Comparison of ENCODE assay signal across 1 cellular context in genomic region chr12:64404470-64405446, GRCh38.
TF ChIP-seq lines count a peak whose summit lies in the region.

No MANE protein-coding gene starts in this region.

TF ChIP-seq in HepG2, 621 proteins besides CTCF, POLR2A, EP300 and RAD21 (continued from another document and continues in another):
- TF ChIP-seq ZNF280B (CRISPR knock-in tag; IDR thresholded peaks at IDR 0.05; ENCODE audit: borderline replicate concordance) (no peak; the same call in 1 of the 2 replicates), SOX13 (IDR thresholded peaks at IDR 0.05) (no peak), SOX13 (CRISPR knock-in tag; conservative IDR thresholded peaks at IDR 0.05 in 1 of 2, IDR thresholded peaks at IDR 0.05 in 1 of 2) (peak in 1 of 2 experiments; percentile 20; a peak in 1 of 4 replicates), ZFP41 (CRISPR knock-in tag; IDR thresholded peaks at IDR 0.05; ENCODE audit: borderline replicate concordance) (no peak), ZNF770 (CRISPR knock-in tag; IDR thresholded peaks at IDR 0.05) (0 out of 2 replicates have a peak, but pooled peaks have one; percentile 27), NFE2L2 (IDR thresholded peaks at IDR 0.05; ENCODE audit: low read length) (no peak), YY1 (IDR thresholded peaks at IDR 0.05; ENCODE audit: insufficient read depth, insufficient replicate concordance, low read depth, low read length) (no peak), FOXP4 (CRISPR knock-in tag; IDR thresholded peaks at IDR 0.05) (no peak), SIN3B (IDR thresholded peaks at IDR 0.05; ENCODE audit: low read length) (no peak), TRIM24 (CRISPR knock-in tag; IDR thresholded peaks at IDR 0.05) (no peak), HOMEZ (CRISPR knock-in tag; IDR thresholded peaks at IDR 0.05; ENCODE audit: low read depth) (0 out of 2 replicates have a peak, but pooled peaks have one; percentile 19), PHF20 (CRISPR knock-in tag; IDR thresholded peaks at IDR 0.05) (no peak), SNAPC4 (CRISPR knock-in tag; IDR thresholded peaks at IDR 0.05) (no peak), RAD51 (IDR thresholded peaks at IDR 0.05; ENCODE audit: borderline replicate concordance) (no peak), ZNF703 (CRISPR knock-in tag; IDR thresholded peaks at IDR 0.05; ENCODE audit: borderline replicate concordance) (peak; percentile 31; the same call in 1 of the 2 replicates), MIER2 (CRISPR knock-in tag; IDR thresholded peaks at IDR 0.05) (no peak), RBFOX2 (IDR thresholded peaks at IDR 0.05; ENCODE audit: low read depth, low read length) (peak; percentile 99), MLX (CRISPR knock-in tag; IDR thresholded peaks at IDR 0.05) (no peak), ZNF44 (CRISPR knock-in tag; IDR thresholded peaks at IDR 0.05) (no peak), TIGD3 (CRISPR knock-in tag; IDR thresholded peaks at IDR 0.05; ENCODE audit: borderline replicate concordance) (no peak; the same call in 1 of the 2 replicates), CREBL2 (CRISPR knock-in tag; IDR thresholded peaks at IDR 0.05; ENCODE audit: borderline replicate concordance) (no peak; the same call in 1 of the 2 replicates), ZBTB1 (CRISPR knock-in tag; IDR thresholded peaks at IDR 0.05; ENCODE audit: borderline replicate concordance) (no peak), CREM (IDR thresholded peaks at IDR 0.05) (no peak), CREM (CRISPR knock-in tag; IDR thresholded peaks at IDR 0.05) (no peak), FOXA1 (IDR thresholded peaks at IDR 0.05) (no peak), FOXA1 (CRISPR knock-in tag; IDR thresholded peaks at IDR 0.05) (no peak), ZNF75D (CRISPR knock-in tag; IDR thresholded peaks at IDR 0.05; ENCODE audit: borderline replicate concordance) (no peak), ZFYVE20 (CRISPR knock-in tag; IDR thresholded peaks at IDR 0.05; ENCODE audit: borderline replicate concordance, low read depth) (0 out of 2 replicates have a peak, but pooled peaks have one; percentile 48), MTF1 (CRISPR knock-in tag; IDR thresholded peaks at IDR 0.05) (no peak), ZNF335 (CRISPR knock-in tag; IDR thresholded peaks at IDR 0.05) (no peak), MAFG (CRISPR knock-in tag; IDR thresholded peaks at IDR 0.05) (peak; percentile 79; the same call in 1 of the 2 replicates), ELF4 (CRISPR knock-in tag; IDR thresholded peaks at IDR 0.05; ENCODE audit: borderline replicate concordance) (no peak), ZNF501 (CRISPR knock-in tag; IDR thresholded peaks at IDR 0.05) (peak; percentile 82), KDM5B (CRISPR knock-in tag; IDR thresholded peaks at IDR 0.05; ENCODE audit: borderline replicate concordance) (peak; percentile 89), NFE2L1 (CRISPR knock-in tag; IDR thresholded peaks at IDR 0.05; ENCODE audit: borderline replicate concordance) (no peak), AGO1 (IDR thresholded peaks at IDR 0.05; ENCODE audit: low read depth, low read length, poor library complexity, severe bottlenecking) (peak; percentile 53), MXD3 (CRISPR knock-in tag; IDR thresholded peaks at IDR 0.05) (peak; percentile 64), ADNP (CRISPR knock-in tag; IDR thresholded peaks at IDR 0.05) (no peak), IRF1 (CRISPR knock-in tag; IDR thresholded peaks at IDR 0.05; ENCODE audit: low read depth) (no peak), ZNF225 (CRISPR knock-in tag; IDR thresholded peaks at IDR 0.05) (peak; percentile 86), HMGA1 (CRISPR knock-in tag; conservative IDR thresholded peaks at IDR 0.05) (no peak), SIX1 (CRISPR knock-in tag; IDR thresholded peaks at IDR 0.05; ENCODE audit: borderline replicate concordance) (no peak)
